34 cellular contexts compared by ENCODE assay signal in the genomic region with DNA sequence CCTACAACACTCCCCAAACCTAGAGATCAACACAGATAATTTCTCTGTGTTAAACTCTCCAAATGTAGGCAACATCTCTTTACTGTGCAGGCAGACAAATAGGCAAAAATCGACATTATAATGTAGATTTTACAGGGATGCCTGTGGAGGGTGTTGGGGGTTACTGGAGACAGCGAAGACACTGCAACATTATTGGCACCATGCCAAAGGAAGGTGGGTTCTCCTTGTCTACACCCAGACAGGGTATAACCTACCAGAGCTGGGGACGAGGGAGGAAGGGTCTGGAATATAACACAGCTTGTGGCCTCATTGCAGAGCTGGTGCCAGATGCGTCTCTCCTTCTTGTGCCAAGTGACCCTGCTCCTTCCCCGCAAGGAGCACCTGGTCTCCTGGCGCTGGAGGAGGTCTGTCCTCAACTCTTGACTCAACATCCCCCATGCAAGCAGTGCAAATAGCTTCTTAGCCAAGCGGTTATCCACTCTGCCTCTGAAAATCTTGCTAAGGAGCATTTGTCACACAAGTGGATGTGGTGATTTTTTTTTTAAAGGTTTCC.
"Had no signal": no experiment of that assay in that cellular context is flagged by ENCODE, and none has a peak within 500 bp of the region (broad histone marks: within the 10 kb centered on the region; RNA-seq: fewer than 3 reads in every experiment).

No MANE protein-coding gene starts in this region.

- H3K4me1 Mint-ChIP-seq: activated B cell treated with CpG ODN at 0.5 μM for 24 hours had no signal

- ATAC-seq: activated naive CD4-positive, alpha-beta T cell treated with anti-CD3 and anti-CD28 coated beads, Interleukin-2, amount 50 U/mL, for 72 hours; activated T-cell treated with anti-CD3 and anti-CD28 coated beads, Interleukin-2, amount 50 U/mL, for 4 hours; body of pancreas had no signal

- H3K27ac ChIP-seq: adrenal gland, body of pancreas, breast epithelium, VCaP had no signal

- H3K27ac Mint-ChIP-seq: activated B cell treated with CpG ODN at 0.5 μM for 24 hours; activated CD4-positive, alpha-beta memory T cell treated with anti-CD3 and anti-CD28 coated beads for 36 hours; activated naive CD4-positive, alpha-beta T cell treated with anti-CD3 and anti-CD28 coated beads for 36 hours; activated naive CD4-positive, alpha-beta T cell treated with anti-CD3 and anti-CD28 coated beads, Interleukin-2, amount 50 U/mL, for 72 hours; activated T-helper 1 cell treated with anti-CD3 and anti-CD28 coated beads, Interleukin-12 subunit alpha, Interleukin-12 subunit beta, Interleukin-2, Interleukin-4 antibody, amounts not matched to agents 30 ng/mL and 10 ng/mL and 1 ng/mL, durations not matched to agents 14 hours and 24 hours and 36 hours had no signal

- H3K9me3 ChIP-seq: adrenal gland, body of pancreas, breast epithelium had no signal

- DNase-seq: activated B cell treated with CpG ODN at 0.5 μM for 24 hours; activated CD4-positive, alpha-beta memory T cell treated with anti-CD3 and anti-CD28 coated beads for 36 hours; activated CD4-positive, alpha-beta T cell treated with anti-CD3 and anti-CD28 coated beads for 4 hours; activated CD4-positive, alpha-beta T cell treated with anti-CD3 and anti-CD28 coated beads, Interleukin-2, amount 50 U/mL, for 1 hour; activated CD4-positive, CD25-positive, alpha-beta regulatory T cell treated with anti-CD3 and anti-CD28 coated beads, Interleukin-2, amount 50 U/mL, for 72 hours; activated CD8-positive, alpha-beta memory T cell treated with anti-CD3 and anti-CD28 coated beads, Interleukin-2, amount 50 U/mL, for 4 hours; activated gamma-delta T cell treated with Interleukin-2 at 50 U/mL for 16 hours; activated naive CD4-positive, alpha-beta T cell treated with anti-CD3 and anti-CD28 coated beads for 36 hours; activated T-cell treated with anti-CD3 and anti-CD28 coated beads for 4 hours; activated T-cell treated with anti-CD3 and anti-CD28 coated beads, Interleukin-2, amount 50 U/mL, for 4 hours; adrenal gland; body of pancreas; MM.1S; MV-4-11; NCI-H1092; NCI-H1436 treated with DMSO at 0.1 percent for 48 hours; NCI-H1694 treated with DMSO at 0.1 percent for 48 hours; NCI-H2029; NCI-H2171 treated with DMSO at 0.1 percent for 48 hours; NCI-H2227 treated with DMSO at 0.1 percent for 48 hours; NCI-H446; NCI-H510A treated with DMSO at 0.1 percent for 48 hours; NCI-H526 treated with DMSO at 0.1 percent for 48 hours; NCI-H774; Right ventricle myocardium superior; SW 1271; T-helper 1 cell; T-helper 2 cell; T-helper 9 cell had no signal

- H3K4me3 Mint-ChIP-seq: activated B cell treated with CpG ODN at 0.5 μM for 24 hours; activated CD4-positive, alpha-beta memory T cell treated with anti-CD3 and anti-CD28 coated beads for 36 hours; activated naive CD4-positive, alpha-beta T cell treated with anti-CD3 and anti-CD28 coated beads for 36 hours; activated T-cell treated with anti-CD3 and anti-CD28 coated beads, Interleukin-2, amount 50 U/mL, for 4 hours; activated T-helper 1 cell treated with anti-CD3 and anti-CD28 coated beads, Interleukin-12 subunit alpha, Interleukin-12 subunit beta, Interleukin-2, Interleukin-4 antibody, amounts not matched to agents 30 ng/mL and 10 ng/mL and 1 ng/mL, durations not matched to agents 14 hours and 24 hours and 36 hours had no signal

- H3K4me3 ChIP-seq: adrenal gland, body of pancreas, breast epithelium had no signal

- H3K27me3 ChIP-seq: adrenal gland, body of pancreas, breast epithelium had no signal

- H3K27me3 Mint-ChIP-seq: activated B cell treated with CpG ODN at 0.5 μM for 24 hours had no signal

- H3K36me3 ChIP-seq: adrenal gland, breast epithelium had no signal

- FAIRE-seq: astrocyte had no signal

- H3K4me1 ChIP-seq: adrenal gland, breast epithelium had no signal

- H3K36me3 Mint-ChIP-seq: activated CD4-positive, alpha-beta memory T cell treated with anti-CD3 and anti-CD28 coated beads for 36 hours; activated naive CD4-positive, alpha-beta T cell treated with anti-CD3 and anti-CD28 coated beads, Interleukin-2, amount 50 U/mL, for 72 hours had no signal

- H3K9me3 Mint-ChIP-seq: activated B cell treated with CpG ODN at 0.5 μM for 24 hours; activated CD4-positive, alpha-beta memory T cell treated with anti-CD3 and anti-CD28 coated beads for 36 hours; activated naive CD4-positive, alpha-beta T cell treated with anti-CD3 and anti-CD28 coated beads for 36 hours; activated naive CD4-positive, alpha-beta T cell treated with anti-CD3 and anti-CD28 coated beads, Interleukin-2, amount 50 U/mL, for 72 hours; activated T-cell treated with anti-CD3 and anti-CD28 coated beads, Interleukin-2, amount 50 U/mL, for 4 hours; activated T-helper 1 cell treated with anti-CD3 and anti-CD28 coated beads, Interleukin-12 subunit alpha, Interleukin-12 subunit beta, Interleukin-2, Interleukin-4 antibody, amounts not matched to agents 30 ng/mL and 10 ng/mL and 1 ng/mL, durations not matched to agents 14 hours and 24 hours and 36 hours had no signal
